Comparison of ENCODE assay signal across 18 cellular contexts in the genomic region with DNA sequence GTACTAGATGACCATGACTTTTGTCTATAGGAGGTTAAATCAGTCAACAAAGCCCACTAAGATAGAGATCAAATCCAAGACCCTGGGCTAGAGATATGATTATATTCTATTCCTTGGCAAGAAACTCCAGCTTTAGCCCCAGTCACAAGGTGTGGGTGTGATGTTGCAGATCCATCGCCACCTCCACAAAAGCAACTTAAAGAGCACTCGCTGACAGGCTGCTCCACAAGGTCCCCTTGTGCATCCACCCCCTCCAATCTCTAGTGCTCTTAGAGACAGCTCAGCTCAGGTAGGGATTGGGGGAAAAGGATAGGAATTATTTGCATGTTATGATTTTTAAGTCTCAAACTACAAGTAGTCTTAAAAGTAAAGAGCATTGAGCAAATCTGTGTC.
"Had no signal": no experiment of that assay in that cellular context is flagged by ENCODE, and none has a peak within 500 bp of the region (broad histone marks: within the 10 kb centered on the region; RNA-seq: fewer than 3 reads in every experiment).

No MANE protein-coding gene starts in this region.

- ATAC-seq: body of pancreas; left lung; naive thymus-derived CD4-positive, alpha-beta T cell; pancreas had no signal

- H3K27me3 ChIP-seq: body of pancreas, colonic mucosa, esophagus muscularis mucosa, left lung, pancreas, transverse colon, vagina had no signal

- H3K9me3 ChIP-seq: body of pancreas, colonic mucosa, esophagus muscularis mucosa, left lung, pancreas, transverse colon, vagina had no signal

- H3K4me1 ChIP-seq: colonic mucosa, left lung, pancreas, transverse colon, vagina had no signal

- DNase-seq: activated CD4-positive, alpha-beta T cell treated with anti-CD3 and anti-CD28 coated beads, Interleukin-2, amount 10 ng/mL, durations not matched to agents 24 days and 14 days; activated CD4-positive, CD25-positive, alpha-beta regulatory T cell; activated CD8-positive, alpha-beta memory T cell treated with anti-CD3 and anti-CD28 coated beads, Interleukin-2, amount 50 U/mL, for 48 hours; activated gamma-delta T cell treated with Interleukin-2 at 50 U/mL for 16 hours; activated T-cell treated with anti-CD3 and anti-CD28 coated beads, Interleukin-2, amount 50 U/mL, for 72 hours; amygdala; body of pancreas; colonic mucosa; kidney; left lung; mammary epithelial cell; pancreas; stimulated activated CD4-positive, alpha-beta T cell treated with anti-CD3 and anti-CD28 coated beads, Interleukin-4, amount 100 ng/mL, for 1 hour; stimulated activated naive CD4-positive, alpha-beta T cell treated with Interleukin-2 at 50 U/mL for 16 hours; transverse colon had no signal

- H3K36me3 ChIP-seq: colonic mucosa, esophagus muscularis mucosa, left lung, pancreas, transverse colon, vagina had no signal

- H3K4me3 ChIP-seq: body of pancreas, colonic mucosa, esophagus muscularis mucosa, left lung, pancreas, transverse colon, vagina had no signal

- H3K27ac ChIP-seq: body of pancreas, colonic mucosa, esophagus muscularis mucosa, left lung, pancreas, transverse colon, vagina had no signal
